8 cellular contexts compared by ENCODE assay signal in the genomic region with DNA sequence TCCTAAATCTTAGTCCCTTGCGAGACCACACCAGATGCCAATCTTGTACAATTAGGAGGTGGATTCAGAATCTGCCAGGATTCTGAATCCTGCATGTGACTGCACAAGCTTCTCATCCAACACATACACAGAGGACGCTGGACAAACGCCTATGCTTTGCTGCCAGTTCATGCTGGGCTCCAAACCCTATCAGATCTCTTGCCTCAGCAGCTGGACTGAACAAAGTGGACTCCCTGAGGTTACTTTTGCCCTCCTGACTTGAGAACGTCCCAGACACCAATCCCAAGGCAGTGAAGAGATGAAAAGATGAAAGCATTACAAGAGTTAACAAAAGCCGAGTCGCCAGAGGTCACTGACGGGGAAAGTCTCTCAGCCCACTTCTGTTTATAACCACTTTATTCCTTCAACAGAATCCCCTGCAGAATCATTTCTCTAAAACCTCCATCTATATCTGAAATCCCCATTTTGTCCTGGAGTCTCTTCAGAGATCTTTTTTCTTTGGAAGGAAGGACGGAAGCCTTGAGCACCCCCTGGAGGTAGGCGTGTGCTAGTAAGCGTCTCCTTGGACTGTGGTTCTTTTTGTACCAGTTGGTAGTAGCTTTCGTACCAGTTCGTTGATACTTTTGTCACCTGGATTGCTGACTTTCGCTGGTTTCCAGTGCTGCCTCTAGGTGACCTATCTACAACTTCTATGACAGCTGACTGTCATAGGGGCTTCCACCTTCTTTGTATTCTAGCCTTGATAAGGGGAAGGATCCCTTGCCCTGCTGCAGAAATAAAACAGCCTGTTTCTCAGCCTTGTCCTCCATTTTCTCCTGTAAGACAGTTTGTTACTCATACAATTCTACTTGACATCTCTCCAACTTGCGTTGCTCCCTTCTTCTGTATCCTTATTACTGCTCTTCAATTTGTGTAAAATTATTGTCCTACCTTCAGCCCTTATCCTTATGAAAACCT. TPM values are rescaled to one million over a fixed set of nuclear protein-coding genes. Genes with fewer than 3 reads are reported as not detected.
A peak's percentile ranks its signal among the peaks of the same experiment; 100 is the strongest.
DNase-seq lines count a peak whose midpoint lies in the region; ATAC-seq and TF ChIP-seq lines count a peak whose summit lies in the region.

No MANE protein-coding gene starts in this region.

- H3K79me1 ChIP-seq in mesendoderm (ENCODE audit: low read length): no peaks in the 10 kb centered on the region

- no peaks in the 10 kb centered on the region for H3K36me3 ChIP-seq in mesendoderm (ENCODE audit: control insufficient read depth, insufficient read depth, low read length)

- peak overlapping the region; percentile 37 for H3K27ac Mint-ChIP-seq in activated CD4-positive, alpha-beta T cell treated with anti-CD3 and anti-CD28 coated beads, Interleukin-2, amount 10 ng/mL, durations not matched to agents 7 days and 5 days
- H3K27ac Mint-ChIP-seq in effector memory CD8-positive, alpha-beta T cell: peak overlapping the region in 1 of 2 donors; percentile 55

- H3K27me3 ChIP-seq in mesendoderm (ENCODE audit: insufficient read depth, low read length, poor library complexity): no peaks in the 10 kb centered on the region

- no peak overlapping the region for H4K8ac ChIP-seq in mesendoderm (ENCODE audit: low read depth, low read length)

- WGBS in mesendoderm (ENCODE audit: extremely low coverage, insufficient coverage, low lambda C conversion rate): no CpG with 5 or more reads among the region's 14 CpGs

- H2BK120ac ChIP-seq in mesendoderm (ENCODE audit: low read depth, low read length): no peak overlapping the region

- peak overlapping the region; percentile 49 for H3K4me3 Mint-ChIP-seq in activated CD4-positive, alpha-beta T cell treated with anti-CD3 and anti-CD28 coated beads, Interleukin-2, amount 10 ng/mL, durations not matched to agents 7 days and 5 days
- peak overlapping the region; percentile 69 to 77 for H3K4me3 Mint-ChIP-seq in effector memory CD8-positive, alpha-beta T cell

- no peak overlapping the region for H2AK5ac ChIP-seq in mesendoderm (ENCODE audit: low read length)

- no peaks in the 10 kb centered on the region for H3K36me3 Mint-ChIP-seq in activated CD4-positive, alpha-beta T cell treated with anti-CD3 and anti-CD28 coated beads, Interleukin-2, amount 10 ng/mL, durations not matched to agents 7 days and 5 days (ENCODE audit: low read depth)
- H3K36me3 Mint-ChIP-seq in effector memory CD8-positive, alpha-beta T cell (ENCODE audit: insufficient read depth): no peaks in the 10 kb centered on the region

- no peak overlapping the region for H3K56ac ChIP-seq in mesendoderm (ENCODE audit: low read length)

- DNase-seq in AG10803 (ENCODE audit: low read depth) (peak; percentile 68), NCI-H460 (ENCODE audit: extremely low read depth, low read depth) (peak; percentile 54), mesendoderm (peak; percentile 86)
- peak; percentile 66 for DNase-seq in activated CD4-positive, alpha-beta T cell treated with anti-CD3 and anti-CD28 coated beads, Interleukin-2, amount 10 ng/mL, durations not matched to agents 7 days and 5 days
- DNase-seq in effector memory CD8-positive, alpha-beta T cell: peak; percentile 55 to 59 (median 55)
- DNase-seq in stimulated activated CD8-positive, alpha-beta memory T cell treated with anti-CD3 and anti-CD28 coated beads, Interleukin-2, amount 100 ng/mL, for 48 hours (ENCODE audit: low read depth in 2 of 2): peak; percentile 37 to 47

- peak; percentile 97 for TF ChIP-seq CTCF in AG10803 (conservative IDR thresholded peaks at IDR 0.05; ENCODE audit: low read length)

- no peaks in the 10 kb centered on the region for H3K4me1 ChIP-seq in mesendoderm (ENCODE audit: control insufficient read depth, low read depth, low read length)

- no peak overlapping the region for H3K4ac ChIP-seq in mesendoderm (ENCODE audit: low read depth, low read length)

- H3K4me3 ChIP-seq in AG10803 (ENCODE audit: low read length) (peak overlapping the region; percentile 44), mesendoderm (ENCODE audit: low read length) (no peak overlapping the region)

- no peak overlapping the region for H3K18ac ChIP-seq in mesendoderm (ENCODE audit: low read length)

- POLR2A ChIA-PET in activated CD4-positive, alpha-beta T cell treated with anti-CD3 and anti-CD28 coated beads, Interleukin-2, amount 10 ng/mL, durations not matched to agents 7 days and 5 days (lab: Charles Lee): no interaction called here

- no peak overlapping the region for H3K4me2 ChIP-seq in mesendoderm (ENCODE audit: low read length)

- peak overlapping the region; percentile 20 for H3K9ac ChIP-seq in mesendoderm (ENCODE audit: low read length)

- H3K23ac ChIP-seq in mesendoderm (ENCODE audit: low read length): no peak overlapping the region

- no peaks in the 10 kb centered on the region for H3K79me2 ChIP-seq in mesendoderm (ENCODE audit: control insufficient read depth, insufficient read depth, low read length)

- H3K27me3 Mint-ChIP-seq in activated CD4-positive, alpha-beta T cell treated with anti-CD3 and anti-CD28 coated beads, Interleukin-2, amount 10 ng/mL, durations not matched to agents 7 days and 5 days: peaks cover 2% of the 10 kb centered on the region
- H3K27me3 Mint-ChIP-seq in effector memory CD8-positive, alpha-beta T cell: peaks cover 17 to 29% of the 10 kb centered on the region in 2 donors

- H2BK5ac ChIP-seq in mesendoderm (ENCODE audit: low read length): no peak overlapping the region

- H3K4me1 Mint-ChIP-seq in activated CD4-positive, alpha-beta T cell treated with anti-CD3 and anti-CD28 coated beads, Interleukin-2, amount 10 ng/mL, durations not matched to agents 7 days and 5 days: peaks cover 31% of the 10 kb centered on the region
- H3K4me1 Mint-ChIP-seq in effector memory CD8-positive, alpha-beta T cell (ENCODE audit: low read depth in 2 of 2): peaks cover 13 to 15% of the 10 kb centered on the region in 2 donors

- peak overlapping the region; percentile 37 for H4K5ac ChIP-seq in mesendoderm (ENCODE audit: low read length)

- no peaks in the 10 kb centered on the region for H3K9me3 Mint-ChIP-seq in activated CD4-positive, alpha-beta T cell treated with anti-CD3 and anti-CD28 coated beads, Interleukin-2, amount 10 ng/mL, durations not matched to agents 7 days and 5 days
- no peaks in the 10 kb centered on the region for H3K9me3 Mint-ChIP-seq in effector memory CD8-positive, alpha-beta T cell

- ATAC-seq in GM18907 (IDR thresholded peaks at IDR 0.05; ENCODE audit: unreplicated experiment) (peak; percentile 39), HG03280 (IDR thresholded peaks at IDR 0.05; ENCODE audit: unreplicated experiment) (peak; percentile 51)
- peak; percentile 95 for ATAC-seq in effector memory CD8-positive, alpha-beta T cell (replicated peaks)

- H2BK15ac ChIP-seq in mesendoderm (replicated peaks; ENCODE audit: low read depth): no peak overlapping the region

- CTCF ChIA-PET in activated CD4-positive, alpha-beta T cell treated with anti-CD3 and anti-CD28 coated beads, Interleukin-2, amount 10 ng/mL, durations not matched to agents 7 days and 5 days (lab: Charles Lee): interaction anchor here (0.6 to 2.2 kb wide), 21 partner anchors 7 to 255 kb away, joined by 3 to 8 read pairs (median 3); no protein-coding TSS in a partner anchor

- no peak overlapping the region for H3K27ac ChIP-seq in mesendoderm (ENCODE audit: low read depth, low read length)

RNA-seq across cellular contexts. Expression of a gene that starts 26.1 kb away (rescaled TPM):
- 10.7 and 12.4 TPM in 2 replicates for total RNA-seq in NCI-H460 (2014; rRNA removed; shearing (Covaris generic))
- 19.9 and 32.5 TPM in 2 replicates for polyA plus RNA-seq in NCI-H460 (2014; cell fraction: nucleus; rRNA removed)
- total RNA-seq in activated CD4-positive, alpha-beta T cell treated with anti-CD3 and anti-CD28 coated beads, Interleukin-2, amount 10 ng/mL, durations not matched to agents 7 days and 5 days: 10 to 100 TPM; 46.3 to 50.3 TPM
- 17.4 TPM for polyA plus RNA-seq in mesendoderm (2013, experiment 1 of 2)
- 17.2 TPM for polyA plus RNA-seq in mesendoderm (2013, experiment 2 of 2)

Comparison
In these comparisons a context has a peak if more than half of its experiments do, and no peak if none do; other contexts are left out.
1. ATAC-seq: peak in every context shown above with its lines; median percentile 95 in effector memory CD8-positive, alpha-beta T cell; 51 in HG03280; 39 in GM18907.